In the genomic region with DNA sequence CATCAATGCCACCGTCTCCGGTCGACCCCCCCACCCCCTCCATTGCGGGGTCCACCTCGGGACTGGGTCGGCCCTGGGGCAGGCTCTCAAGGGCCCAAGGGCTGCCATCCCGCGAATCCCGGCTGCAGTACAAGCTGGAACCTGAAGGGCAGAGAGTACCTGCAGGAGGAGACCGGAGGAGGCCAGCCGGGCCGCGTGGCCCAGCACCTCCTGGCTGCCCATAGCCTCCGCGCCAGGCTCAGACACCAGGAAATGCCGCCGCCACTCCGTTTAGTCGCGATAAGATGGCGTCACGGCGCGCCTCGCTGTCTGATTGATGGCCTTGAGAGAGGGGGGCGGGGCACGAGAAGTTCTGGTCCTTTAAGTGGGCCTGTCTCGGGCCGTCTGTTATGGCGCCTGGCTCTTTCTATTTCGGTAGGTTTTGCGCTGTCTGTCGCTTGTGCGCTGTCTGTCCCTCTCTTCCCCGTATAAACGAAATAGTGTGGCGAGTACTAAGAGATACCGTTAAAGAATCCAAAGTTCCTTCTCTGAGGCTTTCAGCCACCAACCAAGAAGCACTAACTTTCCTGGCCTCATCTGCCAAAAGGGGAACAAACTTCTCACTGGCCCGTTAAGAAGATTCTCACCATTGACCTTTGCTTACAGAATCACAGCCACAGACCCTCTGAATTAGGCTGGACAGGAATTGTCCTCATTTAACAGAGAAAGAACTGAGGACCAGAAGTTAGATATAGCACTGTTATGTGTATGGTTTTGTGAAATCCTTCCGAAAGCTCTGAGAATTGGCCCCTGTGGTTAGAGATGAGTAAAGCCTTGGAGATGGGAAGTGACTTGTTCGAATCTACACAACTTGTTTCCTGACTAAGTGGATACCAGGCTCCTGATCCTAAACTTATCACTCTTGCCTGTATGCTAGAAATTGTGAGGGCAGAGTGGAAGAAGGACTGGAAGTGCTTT, we compare ENCODE assay signal across 8 cellular contexts. TPM values are rescaled to one million over a fixed set of nuclear protein-coding genes. Genes with fewer than 3 reads are reported as not detected.
DNase-seq lines count a peak whose midpoint lies in the region; ATAC-seq and TF ChIP-seq lines count a peak whose summit lies in the region.

Gene RFT1, minus strand, starts transcription at position 257 of the 957 bp plus-strand sequence. Its CDS starts 35 bp downstream, at position 222.

- ATAC-seq in GM18858 (IDR thresholded peaks at IDR 0.05; ENCODE audit: unreplicated experiment) (peak; percentile 36), HG03095 (IDR thresholded peaks at IDR 0.05; ENCODE audit: unreplicated experiment) (peak; percentile 72)

- H3K9ac ChIP-seq in iPS-18a (ENCODE audit: low read length) (peak within 1 kb of the TSS; percentile 94), skeletal muscle satellite cell (ENCODE audit: low read depth, low read length) (peak within 1 kb of the TSS; percentile 96)

- H3K36me3 ChIP-seq in iPS-18a (ENCODE audit: control insufficient read depth, low read depth, low read length) (peaks cover 3% of the 10 kb centered on the region), skeletal muscle satellite cell (ENCODE audit: insufficient read depth, low read length) (peaks cover 6% of the 10 kb centered on the region)

- H3K9me3 ChIP-seq in iPS-18a (ENCODE audit: control insufficient read depth, low read depth, low read length) (no peaks in the 10 kb centered on the region), skeletal muscle satellite cell (replicated peaks; ENCODE audit: low read length) (no peaks in the 10 kb centered on the region)

- H3K4me1 ChIP-seq in iPS-18a (ENCODE audit: control insufficient read depth, low read depth, low read length) (peaks cover 6% of the 10 kb centered on the region), skeletal muscle satellite cell (ENCODE audit: control insufficient read depth, insufficient read depth, low read length) (peaks cover 13% of the 10 kb centered on the region)

- in situ Hi-C loops in T47D (cut with HindIII; ENCODE audit: low pct_unique_long_range_greater_than_20kb, low sequenced_read_pairs): no loop called here

- H3K4me3 ChIP-seq in iPS-18a (ENCODE audit: low read length): peak within 1 kb of the TSS; percentile 91
- H3K4me3 ChIP-seq in skeletal muscle satellite cell (ENCODE audit: low read length): peak within 1 kb of the TSS; percentile 82

- peak; percentile 91 for DNase-seq in A172 (ENCODE audit: low spot score)
- DNase-seq in NCI-H2196 treated with DMSO at 0.1 percent for 48 hours (lab: John Stamatoyannopoulos, UW; ENCODE audit: unreplicated experiment): peak; percentile 65
- peak; percentile 42 to 96 for DNase-seq in T47D (ENCODE audit: low read depth in 1 of 2, low spot score in 1 of 2)

- peak within 1 kb of the TSS; percentile 77 for H3K4me2 ChIP-seq in skeletal muscle satellite cell (ENCODE audit: low read length)

- TF ChIP-seq CTCF in VCaP (conservative IDR thresholded peaks at IDR 0.05): no peak; the same call in 1 of the 2 replicates

- H3K27me3 ChIP-seq in iPS-18a (ENCODE audit: control insufficient read depth, insufficient read depth, low read length) (no peaks in the 10 kb centered on the region), skeletal muscle satellite cell (ENCODE audit: control insufficient read depth, insufficient read depth, low read length) (no peaks in the 10 kb centered on the region)

- peak within 1 kb of the TSS; percentile 88 for H3K27ac ChIP-seq in VCaP
- H3K27ac ChIP-seq in iPS-18a (ENCODE audit: low read length): peak within 1 kb of the TSS; percentile 66

RNA-seq across cellular contexts. Expression of gene RFT1, which starts in this region (rescaled TPM):
- total RNA-seq in A172 (2014; rRNA removed; shearing (Covaris generic)): 27.0 and 33.6 TPM in 2 replicates
- 17.5 and 19.2 TPM in 2 replicates for total RNA-seq in skeletal muscle satellite cell (2012; rRNA removed)

Comparison
In these comparisons a context has a peak if more than half of its experiments do, and no peak if none do; other contexts are left out.
1. Peak in every context shown above with its lines: DNase-seq, ATAC-seq, H3K4me3 ChIP-seq and H3K27ac ChIP-seq.